In the genomic region with DNA sequence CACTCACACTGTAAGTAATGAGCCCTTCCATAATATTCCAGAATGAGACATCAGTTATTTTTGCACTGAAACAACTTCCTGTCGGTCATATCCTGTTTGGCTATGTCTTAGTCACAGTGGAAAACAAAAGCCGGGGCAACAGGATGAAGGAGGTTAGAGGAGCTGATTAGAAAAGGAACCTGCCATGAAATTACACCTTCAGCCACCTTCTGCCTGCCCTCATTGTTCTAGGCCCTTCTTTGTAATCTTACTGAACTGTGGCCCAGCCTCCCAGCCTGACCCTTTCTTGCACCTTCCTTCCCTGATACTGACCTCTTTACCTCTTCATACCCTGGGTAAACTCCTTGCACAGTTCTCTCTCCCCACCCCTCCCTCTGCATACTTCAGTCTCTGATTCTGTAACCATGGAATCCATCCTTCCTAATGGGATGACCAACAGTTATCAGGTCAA, we compare ENCODE assay signal across 9 cellular contexts.
DNase-seq lines count a peak whose midpoint lies in the region; ATAC-seq and TF ChIP-seq lines count a peak whose summit lies in the region.
"Had no signal": no experiment of that assay in that cellular context is flagged by ENCODE, and none has a peak within 500 bp of the region (broad histone marks: within the 10 kb centered on the region; RNA-seq: fewer than 3 reads in every experiment).

No MANE protein-coding gene starts in this region.

- WGBS in psoas muscle, 3 donors: 33 to 36% (median 35%) methylated on average over 2 of the region's 2 CpGs

- CTCF ChIA-PET in activated CD8-positive, alpha-beta memory T cell treated with anti-CD3 and anti-CD28 coated beads, Interleukin-2, amount 10 ng/mL, durations not matched to agents 7 days and 5 days (lab: Charles Lee): interaction anchor here (1.1 to 1.8 kb wide), 2 partner anchors 18 to 41 kb away, joined by 3 to 4 read pairs; no protein-coding TSS in a partner anchor

- TF ChIP-seq CTCF in psoas muscle (IDR thresholded peaks at IDR 0.05): no peak

- H3K27me3 ChIP-seq in psoas muscle (ENCODE audit: insufficient read depth in 3 of 3, low read length in 2 of 3): no peaks in the 10 kb centered on the region

- no peaks in the 10 kb centered on the region for H3K9me3 Mint-ChIP-seq in activated CD8-positive, alpha-beta memory T cell treated with anti-CD3 and anti-CD28 coated beads, Interleukin-2, amount 10 ng/mL, durations not matched to agents 7 days and 5 days (ENCODE audit: low read depth)

- no peaks in the 10 kb centered on the region for H3K4me1 ChIP-seq in psoas muscle

- no peaks in the 10 kb centered on the region for H3K9me3 ChIP-seq in psoas muscle

- peaks cover 17% of the 10 kb centered on the region for H3K36me3 Mint-ChIP-seq in activated CD8-positive, alpha-beta memory T cell treated with anti-CD3 and anti-CD28 coated beads, Interleukin-2, amount 10 ng/mL, durations not matched to agents 7 days and 5 days

- H3K27ac Mint-ChIP-seq in activated CD8-positive, alpha-beta memory T cell treated with anti-CD3 and anti-CD28 coated beads, Interleukin-2, amount 10 ng/mL, durations not matched to agents 7 days and 5 days: peak overlapping the region; percentile 92

- H3K27ac ChIP-seq in psoas muscle: peak overlapping the region; percentile 66
- H3K27ac ChIP-seq: VCaP had no signal

- no peak overlapping the region for H3K4me3 Mint-ChIP-seq in activated CD8-positive, alpha-beta memory T cell treated with anti-CD3 and anti-CD28 coated beads, Interleukin-2, amount 10 ng/mL, durations not matched to agents 7 days and 5 days

- ATAC-seq in activated CD8-positive, alpha-beta memory T cell treated with anti-CD3 and anti-CD28 coated beads, Interleukin-2, amount 10 ng/mL, durations not matched to agents 7 days and 5 days: peak; percentile 90
- peak; percentile 91 for ATAC-seq in esophagus mucosa
- ATAC-seq in psoas muscle: peak; percentile 53 to 78 (median 65)
- ATAC-seq in HG02840 (IDR thresholded peaks at IDR 0.05; ENCODE audit: low FRiP score, unreplicated experiment): no peak

- no peak overlapping the region for H3K4me3 ChIP-seq in psoas muscle

- intact Hi-C loops in psoas muscle (cut with DNase I) (loop anchor here in 1 of 2 donors (5.0 kb wide), 1 partner anchor 933 kb away; no protein-coding TSS in a partner anchor), head of caudate nucleus (cut with DNase I) (no loop called here)

- peak; percentile 62 for DNase-seq in activated CD8-positive, alpha-beta memory T cell treated with anti-CD3 and anti-CD28 coated beads, Interleukin-2, amount 10 ng/mL, durations not matched to agents 7 days and 5 days
- no peak for DNase-seq in activated CD8-positive, alpha-beta memory T cell treated with anti-CD3 and anti-CD28 coated beads for 24 hours
- peak; percentile 26 to 36 for DNase-seq in activated CD4-positive, alpha-beta T cell treated with anti-CD3 and anti-CD28 coated beads for 4 hours
- DNase-seq in psoas muscle (no peak), head of caudate nucleus (no peak), NCI-H2196 treated with DMSO at 0.1 percent for 48 hours (lab: John Stamatoyannopoulos, UW; ENCODE audit: unreplicated experiment) (no peak)

- H3K36me3 ChIP-seq in psoas muscle (ENCODE audit: insufficient read depth in 1 of 2, low read depth in 1 of 2): peaks cover 0 to 9% of the 10 kb centered on the region in 2 donors

- peaks cover 26% of the 10 kb centered on the region for H3K4me1 Mint-ChIP-seq in activated CD8-positive, alpha-beta memory T cell treated with anti-CD3 and anti-CD28 coated beads, Interleukin-2, amount 10 ng/mL, durations not matched to agents 7 days and 5 days

- no peaks in the 10 kb centered on the region for H3K27me3 Mint-ChIP-seq in activated CD8-positive, alpha-beta memory T cell treated with anti-CD3 and anti-CD28 coated beads, Interleukin-2, amount 10 ng/mL, durations not matched to agents 7 days and 5 days

Comparison
In these comparisons a context has a peak if more than half of its experiments do, and no peak if none do; other contexts are left out.
1. DNase-seq: peak in activated CD8-positive, alpha-beta memory T cell treated with anti-CD3 and anti-CD28 coated beads, Interleukin-2, amount 10 ng/mL, durations not matched to agents 7 days and 5 days (single experiment) and activated CD4-positive, alpha-beta T cell treated with anti-CD3 and anti-CD28 coated beads for 4 hours (2 of 2); none in activated CD8-positive, alpha-beta memory T cell treated with anti-CD3 and anti-CD28 coated beads for 24 hours (single experiment), psoas muscle (0 of 2), head of caudate nucleus (0 of 42) and NCI-H2196 treated with DMSO at 0.1 percent for 48 hours (single experiment).